Comparison of ENCODE assay signal across 10 cellular contexts in the genomic region with DNA sequence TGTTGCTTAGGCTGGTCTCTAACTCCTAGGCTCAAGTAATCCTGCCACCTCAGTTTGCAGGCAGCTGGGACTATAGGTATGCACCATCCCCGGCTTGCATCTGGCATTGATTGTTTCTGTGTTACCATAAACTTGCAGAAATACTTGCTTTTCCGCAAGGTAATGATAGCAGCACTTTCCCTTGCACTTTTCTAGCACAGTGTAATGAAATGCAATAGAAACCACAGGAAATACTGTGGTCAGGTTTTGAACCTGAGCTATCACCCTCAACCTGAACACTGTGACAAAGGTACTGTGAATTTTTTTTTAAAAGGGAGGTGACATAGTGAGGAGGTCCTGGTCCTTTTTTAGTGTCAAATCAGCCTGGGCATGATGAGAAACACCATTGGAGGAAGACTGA. TPM values are rescaled to one million over a fixed set of nuclear protein-coding genes. Genes with fewer than 3 reads are reported as not detected.
A peak's percentile ranks its signal among the peaks of the same experiment; 100 is the strongest.
DNase-seq lines count a peak whose midpoint lies in the region; ATAC-seq and TF ChIP-seq lines count a peak whose summit lies in the region.
"Had no signal": no experiment of that assay in that cellular context is flagged by ENCODE, and none has a peak within 500 bp of the region (broad histone marks: within the 10 kb centered on the region; RNA-seq: fewer than 3 reads in every experiment).

No MANE protein-coding gene starts in this region.

- H3K9ac ChIP-seq in endodermal cell (ENCODE audit: extremely low read depth, low read length, poor library complexity, severe bottlenecking) = no peak overlapping the region

- H3K27ac ChIP-seq in endodermal cell (ENCODE audit: low read depth, low read length) = no peak overlapping the region
- H3K27ac ChIP-seq: 22Rv1 had no signal

- WGBS in endodermal cell (ENCODE audit: insufficient coverage in 1 of 2, insufficient read length in 1 of 2), 2 experiments = 89 to 96% methylated on average over 2 of the region's 2 CpGs

- peaks cover 52 to 55% of the 10 kb centered on the region in 2 donors for H3K4me1 Mint-ChIP-seq in effector memory CD8-positive, alpha-beta T cell (ENCODE audit: low read depth in 2 of 2)
- H3K4me1 Mint-ChIP-seq in endodermal cell = peaks cover 9% of the 10 kb centered on the region

- no peaks in the 10 kb centered on the region for H3K27me3 ChIP-seq in endodermal cell (ENCODE audit: control insufficient read depth, insufficient read depth, low read length, poor library complexity, severe bottlenecking)

- no peaks in the 10 kb centered on the region for H3K27me3 Mint-ChIP-seq in effector memory CD8-positive, alpha-beta T cell
- H3K27me3 Mint-ChIP-seq in endodermal cell (ENCODE audit: insufficient read depth) = peaks cover 16% of the 10 kb centered on the region

- H3K9me3 ChIP-seq in endodermal cell (ENCODE audit: control insufficient read depth, low read length) = no peaks in the 10 kb centered on the region

- peak; percentile 85 for ATAC-seq in GM21619 (IDR thresholded peaks at IDR 0.05; ENCODE audit: unreplicated experiment)
- peak; percentile 90 for ATAC-seq in effector memory CD8-positive, alpha-beta T cell (replicated peaks)

- DNase-seq in NK-92 treated with Interleukin-12 subunit alpha and Interleukin-12 subunit beta, amount 100 ng/mL, for 24 hours (lab: John Stamatoyannopoulos, UW) = peak; percentile 55
- no peak for DNase-seq in NK-92 (lab: John Stamatoyannopoulos, UW; ENCODE audit: unreplicated experiment)
- DNase-seq in HT-29 (ENCODE audit: low spot score) = peak; percentile 7
- DNase-seq in effector memory CD8-positive, alpha-beta T cell = peak; percentile 38 to 47 (median 42)
- no peak for DNase-seq in DMS53 (lab: John Stamatoyannopoulos, UW)
- no peak for DNase-seq in endodermal cell
- DNase-seq in COLO668 (lab: John Stamatoyannopoulos, UW; ENCODE audit: unreplicated experiment) = no peak
- DNase-seq: caudate nucleus had no signal

- peak overlapping the region; percentile 89 to 93 for H3K27ac Mint-ChIP-seq in effector memory CD8-positive, alpha-beta T cell
- H3K27ac Mint-ChIP-seq in endodermal cell = no peak overlapping the region

- H3K4me3 ChIP-seq in endodermal cell (ENCODE audit: low read length) = no peak overlapping the region

- TF ChIP-seq CTCF in endodermal cell (conservative IDR thresholded peaks at IDR 0.05) = no peak

- H3K36me3 Mint-ChIP-seq in effector memory CD8-positive, alpha-beta T cell (ENCODE audit: insufficient read depth) = no peaks in the 10 kb centered on the region
- H3K36me3 Mint-ChIP-seq in endodermal cell (ENCODE audit: low read depth) = no peaks in the 10 kb centered on the region

- H3K36me3 ChIP-seq in endodermal cell (ENCODE audit: control insufficient read depth, insufficient read depth, low read length) = no peaks in the 10 kb centered on the region

- H3K4me3 Mint-ChIP-seq in effector memory CD8-positive, alpha-beta T cell = peak overlapping the region; percentile 57 to 61
- no peak overlapping the region for H3K4me3 Mint-ChIP-seq in endodermal cell

- no peaks in the 10 kb centered on the region for H3K4me1 ChIP-seq in endodermal cell (ENCODE audit: control insufficient read depth, insufficient read depth, low read length)

- H3K9me3 Mint-ChIP-seq in effector memory CD8-positive, alpha-beta T cell = no peaks in the 10 kb centered on the region
- no peaks in the 10 kb centered on the region for H3K9me3 Mint-ChIP-seq in endodermal cell

RNA-seq across cellular contexts. Expression of gene DHRS9, which starts 38.3 kb away (rescaled TPM):
- 0.33 and 0.57 TPM in 2 replicates for total RNA-seq in HT-29 (2014; rRNA removed; shearing (Covaris generic))
- total RNA-seq in endodermal cell = not detected
- polyA plus RNA-seq in endodermal cell (2013, experiment 1 of 2) = 0.14 TPM
- 0.17 TPM for polyA plus RNA-seq in endodermal cell (2013, experiment 2 of 2)

Comparison
In these comparisons a context has a peak if more than half of its experiments do, and no peak if none do; other contexts are left out.
1. DNase-seq: peak in NK-92 treated with Interleukin-12 subunit alpha and Interleukin-12 subunit beta, amount 100 ng/mL, for 24 hours (single experiment), HT-29 (single experiment) and effector memory CD8-positive, alpha-beta T cell (3 of 3); none in NK-92 (single experiment), DMS53 (single experiment), endodermal cell (single experiment) and COLO668 (single experiment).